ENCODE assay signal across 17 cellular contexts in genomic region chr10:97406064-97406463, GRCh38. TPM values are rescaled to one million over a fixed set of nuclear protein-coding genes. Genes with fewer than 3 reads are reported as not detected.
A peak's percentile ranks its signal among the peaks of the same experiment; 100 is the strongest.
DNase-seq lines count a peak whose midpoint lies in the region; ATAC-seq and TF ChIP-seq lines count a peak whose summit lies in the region.
"Had no signal": no experiment of that assay in that cellular context is flagged by ENCODE, and none has a peak within 500 bp of the region (broad histone marks: within the 10 kb centered on the region; RNA-seq: fewer than 3 reads in every experiment).

No MANE protein-coding gene starts in this region.

- ATAC-seq in Right ventricle myocardium superior (ENCODE audit: poor library complexity): no peak
- ATAC-seq in heart right ventricle: no peak
- ATAC-seq: CD8-positive, alpha-beta T cell; left lobe of liver had no signal

- no peaks in the 10 kb centered on the region for H3K9me3 ChIP-seq in heart right ventricle

- intact Hi-C loops in Right ventricle myocardium superior (cut with DNase I): loop anchor here (5.0 kb wide), 1 partner anchor 211 kb away; no protein-coding TSS in a partner anchor
- intact Hi-C loops in heart right ventricle (cut with DNase I): loop anchor here in 5 of 10 donors (2.0 to 10.0 kb wide), 4 partner anchors 206 to 211 kb away; no protein-coding TSS in a partner anchor
- intact Hi-C loops in cardiac septum (cut with DNase I): loop anchor here (2.0 to 10.0 kb wide), 2 partner anchors 149 to 207 kb away; no protein-coding TSS in a partner anchor

- H3K36me3 ChIP-seq in heart right ventricle: no peaks in the 10 kb centered on the region

- TF ChIP-seq CTCF in heart right ventricle (IDR thresholded peaks at IDR 0.05): no peak

- H3K4me1 ChIP-seq in heart right ventricle: peaks cover 0 to 41% (median 11%) of the 10 kb centered on the region in 9 donors

- H3K27ac ChIP-seq in heart right ventricle: peak overlapping the region in 2 of 10 donors; percentile 30 to 87
- H3K27ac ChIP-seq: SK-N-MC had no signal

- no peak overlapping the region for H3K4me3 ChIP-seq in heart right ventricle
- H3K4me3 ChIP-seq: SK-N-MC, skin epidermis had no signal

- DNase-seq in Right ventricle myocardium superior (peak; percentile 50), heart right ventricle (no peak), SIG-M5 treated with dmso at 0.1 percent for 504 hours (lab: John Stamatoyannopoulos, UW; ENCODE audit: unreplicated experiment) (peak; percentile 92), globus pallidus (ENCODE audit: low spot score) (peak; percentile 41), RKO (ENCODE audit: low spot score) (no peak), cardiac septum (ENCODE audit: low spot score) (no peak), NCI-H1417 (lab: John Stamatoyannopoulos, UW) (no peak)
- DNase-seq in stimulated activated CD4-positive, alpha-beta T cell treated with anti-CD3 and anti-CD28 coated beads, Interleukin-2, amount 100 ng/mL, for 48 hours: no peak
- DNase-seq: activated CD4-positive, alpha-beta memory T cell treated with anti-CD3 and anti-CD28 coated beads, Interleukin-2, amount 10 ng/mL, durations not matched to agents 7 days and 5 days; CD8-positive, alpha-beta T cell; GOT3; NCI-H146; NCI-H2227 treated with DMSO at 0.1 percent for 48 hours; posterior cingulate gyrus had no signal

- no peaks in the 10 kb centered on the region for H3K27me3 ChIP-seq in heart right ventricle

- WGBS in heart right ventricle, 2 donors: 72 to 84% methylated on average over 3 of the region's 3 CpGs

RNA-seq across cellular contexts. Expression of gene RRP12, which starts 4.9 kb away (rescaled TPM):
- total RNA-seq in Right ventricle myocardium superior: 10.9 TPM
- 10 to 100 TPM; 11.1 to 30.5 (median 20.8) TPM for total RNA-seq in heart right ventricle
- 10 to 100 TPM; 29.3 to 46.6 TPM for polyA plus RNA-seq in heart right ventricle
- 23.5 TPM for total RNA-seq in cardiac septum

RNA-seq across cellular contexts. Expression of gene PGAM1, which starts 19.9 kb away (rescaled TPM):
- total RNA-seq in Right ventricle myocardium superior (187 TPM), heart right ventricle (100 to 1,000 TPM; 187 to 389 (median 246) TPM), cardiac septum (331 TPM)
- polyA plus RNA-seq in heart right ventricle: 100 to 1,000 TPM in 1 of 2 donors, 10 to 100 TPM in 1; 21.5 to 323 TPM

RNA-seq across cellular contexts. Expression of gene EXOSC1, which starts 39.7 kb away (rescaled TPM):
- 14.5 TPM for total RNA-seq in Right ventricle myocardium superior
- 10 to 100 TPM; 11.7 to 20.3 (median 15.1) TPM for total RNA-seq in heart right ventricle
- polyA plus RNA-seq in heart right ventricle: 10 to 100 TPM; 31.0 to 31.3 TPM
- 15.8 TPM for total RNA-seq in cardiac septum

RNA-seq across cellular contexts. Expression of gene ZDHHC16, which starts 39.9 kb away (rescaled TPM):
- total RNA-seq in Right ventricle myocardium superior (18.5 TPM), heart right ventricle (10 to 100 TPM; 13.4 to 27.3 (median 18.4) TPM), cardiac septum (25.5 TPM)
- 10 to 100 TPM; 21.1 to 49.6 TPM for polyA plus RNA-seq in heart right ventricle

Comparison
In these comparisons a context has a peak if more than half of its experiments do, and no peak if none do; other contexts are left out.
1. DNase-seq: peak in Right ventricle myocardium superior (single experiment), SIG-M5 treated with dmso at 0.1 percent for 504 hours (single experiment) and globus pallidus (single experiment); none in heart right ventricle (0 of 2), RKO (single experiment), cardiac septum (single experiment), NCI-H1417 (0 of 3) and stimulated activated CD4-positive, alpha-beta T cell treated with anti-CD3 and anti-CD28 coated beads, Interleukin-2, amount 100 ng/mL, for 48 hours (0 of 2).